ENCODE assay signal across 11 cellular contexts in the genomic region with DNA sequence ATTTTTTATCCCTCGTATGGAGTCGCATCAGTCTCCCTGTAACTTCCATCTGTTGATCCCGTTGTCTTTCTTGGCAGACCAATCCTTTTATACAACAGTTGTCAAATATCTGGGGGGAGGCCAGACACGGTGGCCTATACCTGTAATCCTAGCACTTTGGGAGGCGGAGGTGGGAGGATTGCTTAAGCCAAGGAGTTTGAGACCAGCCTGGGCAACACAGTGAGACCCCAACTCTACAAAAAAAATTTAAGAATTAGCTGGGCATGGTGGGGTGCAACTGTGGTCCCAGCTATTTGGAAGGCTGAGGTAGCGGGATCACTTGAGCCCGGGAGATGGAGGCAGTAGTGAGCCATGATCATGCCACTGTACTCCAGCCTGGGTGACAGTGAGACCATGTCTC. TPM values are rescaled to one million over a fixed set of nuclear protein-coding genes. Genes with fewer than 3 reads are reported as not detected.
DNase-seq lines count a peak whose midpoint lies in the region; ATAC-seq and TF ChIP-seq lines count a peak whose summit lies in the region.
"Had no signal": no experiment of that assay in that cellular context is flagged by ENCODE, and none has a peak within 500 bp of the region (broad histone marks: within the 10 kb centered on the region; RNA-seq: fewer than 3 reads in every experiment).

No MANE protein-coding gene starts in this region.

- intact Hi-C loops in activated naive CD4-positive, alpha-beta T cell treated with anti-CD3 and anti-CD28 coated beads for 36 hours (cut with micrococcal nuclease): no loop called here
- intact Hi-C loops in Right ventricle myocardium superior (cut with DNase I): no loop called here

- H3K9ac ChIP-seq in SK-N-MC (ENCODE audit: insufficient read length): peak overlapping the region; percentile 100
- no peak overlapping the region for H3K9ac ChIP-seq in fibroblast of lung (ENCODE audit: insufficient read depth, low read length)

- H3K4me2 ChIP-seq in fibroblast of lung (ENCODE audit: extremely low read depth, insufficient read depth, low read length): peak overlapping the region; percentile 51

- no peaks in the 10 kb centered on the region for H3K27me3 Mint-ChIP-seq in activated naive CD4-positive, alpha-beta T cell treated with anti-CD3 and anti-CD28 coated beads for 36 hours (ENCODE audit: low read depth)
- H3K27me3 Mint-ChIP-seq in stimulated activated naive B cell treated with anti-CD40 and anti-IgM and Interleukin-4, amounts not matched to agents 10 μg/mL and 1 μg/mL and 100 μg/mL, for 72 hours: no peaks in the 10 kb centered on the region

- peaks cover 7% of the 10 kb centered on the region for H3K4me1 ChIP-seq in fibroblast of lung (ENCODE audit: control insufficient read depth, extremely low read depth, insufficient read depth, low read length)

- peaks cover 61% of the 10 kb centered on the region for H3K36me3 Mint-ChIP-seq in activated naive CD4-positive, alpha-beta T cell treated with anti-CD3 and anti-CD28 coated beads for 36 hours (ENCODE audit: low read depth)
- H3K36me3 Mint-ChIP-seq in stimulated activated naive B cell treated with anti-CD40 and anti-IgM and Interleukin-4, amounts not matched to agents 10 μg/mL and 1 μg/mL and 100 μg/mL, for 72 hours: peaks cover 40 to 51% of the 10 kb centered on the region in 2 donors

- H3K4me3 Mint-ChIP-seq in activated naive CD4-positive, alpha-beta T cell treated with anti-CD3 and anti-CD28 coated beads for 36 hours: peak overlapping the region; percentile 100
- H3K4me3 Mint-ChIP-seq in stimulated activated naive B cell treated with anti-CD40 and anti-IgM and Interleukin-4, amounts not matched to agents 10 μg/mL and 1 μg/mL and 100 μg/mL, for 72 hours: peak overlapping the region; percentile 63 to 97

- H3K27ac Mint-ChIP-seq in activated naive CD4-positive, alpha-beta T cell treated with anti-CD3 and anti-CD28 coated beads for 36 hours: peak overlapping the region; percentile 99
- peak overlapping the region; percentile 9 for H3K27ac Mint-ChIP-seq in stimulated activated naive B cell treated with anti-CD40 and anti-IgM and Interleukin-4, amounts not matched to agents 10 μg/mL and 1 μg/mL and 100 μg/mL, for 72 hours

- no peak overlapping the region for H2AFZ ChIP-seq in fibroblast of lung (ENCODE audit: low read length)

- no peaks in the 10 kb centered on the region for H4K20me1 ChIP-seq in fibroblast of lung (ENCODE audit: control insufficient read depth, extremely low read depth, insufficient read depth, low read length)

- H3K4me3 ChIP-seq in SK-N-MC: peak overlapping the region; percentile 97
- H3K4me3 ChIP-seq in fibroblast of lung (replicated peaks in 1 of 4; ENCODE audit: control extremely low read depth in 1 of 4, insufficient read depth in 1 of 4, low read depth in 3 of 4, low read length in 4 of 4): peak overlapping the region in 2 of 4 experiments; percentile 4 to 41

- TF ChIP-seq CTCF in fibroblast of lung (conservative IDR thresholded peaks at IDR 0.05 in 1 of 2, IDR thresholded peaks at IDR 0.05 in 1 of 2; ENCODE audit: low read depth in 1 of 2, low read length in 2 of 2): no peak

- CTCF ChIA-PET in activated naive CD4-positive, alpha-beta T cell treated with anti-CD3 and anti-CD28 coated beads for 36 hours (lab: Charles Lee): interaction anchor here (0.6 to 4.6 kb wide), 13 partner anchors 8 to 293 kb away, joined by 3 to 33 read pairs (median 5); no protein-coding TSS in a partner anchor

- peaks cover 50% of the 10 kb centered on the region for H3K79me2 ChIP-seq in fibroblast of lung (ENCODE audit: control insufficient read depth, insufficient read depth, low read length)

- peaks cover 58% of the 10 kb centered on the region for H3K4me1 Mint-ChIP-seq in activated naive CD4-positive, alpha-beta T cell treated with anti-CD3 and anti-CD28 coated beads for 36 hours (ENCODE audit: low read depth)
- H3K4me1 Mint-ChIP-seq in stimulated activated naive B cell treated with anti-CD40 and anti-IgM and Interleukin-4, amounts not matched to agents 10 μg/mL and 1 μg/mL and 100 μg/mL, for 72 hours: peaks cover 39 to 59% of the 10 kb centered on the region in 2 donors

- H3K9me3 ChIP-seq in SK-N-MC (ENCODE audit: low read depth, low read length) (no peaks in the 10 kb centered on the region), fibroblast of lung (ENCODE audit: control insufficient read depth, insufficient read depth, low read depth, low read length) (no peaks in the 10 kb centered on the region)

- H3K36me3 ChIP-seq in SK-N-MC (ENCODE audit: insufficient read depth, low read length): peaks cover 56% of the 10 kb centered on the region
- peaks cover 12% of the 10 kb centered on the region for H3K36me3 ChIP-seq in fibroblast of lung (ENCODE audit: control insufficient read depth, insufficient read depth, low read length)

- ATAC-seq in stimulated activated naive B cell treated with anti-CD40 and anti-IgM and Interleukin-4, amounts not matched to agents 10 μg/mL and 1 μg/mL and 100 μg/mL, for 72 hours (replicated peaks): no peak
- ATAC-seq in HG03039 (IDR thresholded peaks at IDR 0.05; ENCODE audit: unreplicated experiment) (no peak), Right ventricle myocardium superior (ENCODE audit: poor library complexity) (no peak)

- no peak for DNase-seq in activated naive CD4-positive, alpha-beta T cell treated with anti-CD3 and anti-CD28 coated beads for 36 hours
- DNase-seq in activated naive CD4-positive, alpha-beta T cell treated with Interleukin-2 at 50 U/mL for 16 hours: no peak
- DNase-seq in SK-N-MC (ENCODE audit: low read depth, low spot score): no peak
- no peak for DNase-seq in fibroblast of lung (ENCODE audit: low read depth in 2 of 2)
- DNase-seq in stimulated activated naive B cell treated with anti-CD40 and anti-IgM and Interleukin-4, amounts not matched to agents 10 μg/mL and 1 μg/mL and 100 μg/mL, for 72 hours: no peak
- DNase-seq in H4 (ENCODE audit: low spot score): no peak
- DNase-seq in Right ventricle myocardium superior: no peak
- DNase-seq: Kasumi-1, kidney glomerular epithelial cell, NCI-H524 had no signal

- no peaks in the 10 kb centered on the region for H3K9me3 Mint-ChIP-seq in activated naive CD4-positive, alpha-beta T cell treated with anti-CD3 and anti-CD28 coated beads for 36 hours
- H3K9me3 Mint-ChIP-seq in stimulated activated naive B cell treated with anti-CD40 and anti-IgM and Interleukin-4, amounts not matched to agents 10 μg/mL and 1 μg/mL and 100 μg/mL, for 72 hours: peaks cover 0 to 2% of the 10 kb centered on the region in 2 donors

- peak overlapping the region; percentile 90 for H3K27ac ChIP-seq in SK-N-MC
- H3K27ac ChIP-seq in fibroblast of lung (ENCODE audit: insufficient read depth, low read length): no peak overlapping the region

- H3K27me3 ChIP-seq in fibroblast of lung (ENCODE audit: control insufficient read depth, insufficient read depth, low read length): no peaks in the 10 kb centered on the region

RNA-seq across cellular contexts. Expression of gene XRCC5, which starts 2.0 kb away (rescaled TPM):
- 100 to 1,000 TPM; 486 to 495 TPM for total RNA-seq in activated naive CD4-positive, alpha-beta T cell treated with anti-CD3 and anti-CD28 coated beads for 36 hours
- total RNA-seq in fibroblast of lung (148 and 152 TPM in 2 replicates), Right ventricle myocardium superior (125 TPM)
- 278 and 339 TPM in 2 replicates for polyA plus RNA-seq in fibroblast of lung
- 163 and 257 TPM in 2 replicates for polyA plus RNA-seq in fibroblast of lung (2012)
- 120 and 287 TPM in 2 replicates for polyA minus RNA-seq in fibroblast of lung (ENCODE audit: low replicate concordance)
- 328 and 390 TPM in 2 replicates for total RNA-seq in H4 (2014; rRNA removed; shearing (Covaris generic))

RNA-seq across cellular contexts. Expression of gene TMEM169, which starts 29.4 kb away (rescaled TPM):
- total RNA-seq in activated naive CD4-positive, alpha-beta T cell treated with anti-CD3 and anti-CD28 coated beads for 36 hours: under 1 TPM; 0.57 to 0.81 TPM
- 0.26 and 0.50 TPM in 2 replicates for total RNA-seq in fibroblast of lung
- polyA plus RNA-seq in fibroblast of lung: 0.10 TPM in 2 replicates
- 0.06 and 0.36 TPM in 2 replicates for polyA plus RNA-seq in fibroblast of lung (2012)
- 0.55 TPM in 1 of 2 replicates, not detected in the other for polyA minus RNA-seq in fibroblast of lung (ENCODE audit: low replicate concordance)
- 0.16 and 0.35 TPM in 2 replicates for total RNA-seq in H4 (2014; rRNA removed; shearing (Covaris generic))
- 0.62 TPM for total RNA-seq in Right ventricle myocardium superior

RNA-seq across cellular contexts. Expression of gene PECR, which starts 29.5 kb away (rescaled TPM):
- 10 to 100 TPM; 18.8 to 20.9 TPM for total RNA-seq in activated naive CD4-positive, alpha-beta T cell treated with anti-CD3 and anti-CD28 coated beads for 36 hours
- total RNA-seq in fibroblast of lung (19.3 and 22.6 TPM in 2 replicates), Right ventricle myocardium superior (6.0 TPM)
- 11.7 and 15.4 TPM in 2 replicates for polyA plus RNA-seq in fibroblast of lung
- 7.1 and 10.2 TPM in 2 replicates for polyA plus RNA-seq in fibroblast of lung (2012)
- polyA minus RNA-seq in fibroblast of lung (ENCODE audit: low replicate concordance): 2.6 and 6.8 TPM in 2 replicates
- 12.8 and 21.8 TPM in 2 replicates for total RNA-seq in H4 (2014; rRNA removed; shearing (Covaris generic))
